In the genomic region with DNA sequence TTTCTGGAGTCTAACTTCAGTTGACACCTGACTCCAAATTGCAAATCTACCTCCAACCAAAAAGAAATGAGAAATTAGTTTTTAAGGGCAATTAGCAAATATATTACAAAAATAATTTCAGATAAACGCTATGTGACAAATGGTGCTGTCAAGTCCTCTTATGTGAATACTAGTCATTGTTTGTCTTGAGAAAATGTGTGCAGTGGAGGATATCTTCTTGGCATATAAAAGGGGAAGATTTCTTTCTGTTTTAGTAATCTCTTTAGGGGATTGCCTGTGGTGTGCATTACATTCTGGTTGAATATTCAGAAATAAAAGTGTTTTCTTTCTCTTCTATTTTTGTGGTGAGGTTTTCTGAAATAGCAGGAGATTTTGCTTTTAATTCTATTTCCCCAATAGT, we compare ENCODE assay signal across 26 cellular contexts. TPM values are rescaled to one million over a fixed set of nuclear protein-coding genes. Genes with fewer than 3 reads are reported as not detected.
DNase-seq lines count a peak whose midpoint lies in the region; ATAC-seq and TF ChIP-seq lines count a peak whose summit lies in the region.
"Had no signal": no experiment of that assay in that cellular context is flagged by ENCODE, and none has a peak within 500 bp of the region (broad histone marks: within the 10 kb centered on the region; RNA-seq: fewer than 3 reads in every experiment).

No MANE protein-coding gene starts in this region.

- H3K27me3 Mint-ChIP-seq in activated T-cell treated with anti-CD3 and anti-CD28 coated beads, Interleukin-2, amount 50 U/mL, for 24 hours: no peaks in the 10 kb centered on the region
- no peaks in the 10 kb centered on the region for H3K27me3 Mint-ChIP-seq in activated T-cell treated with anti-CD3 and anti-CD28 coated beads, Interleukin-2, amount 50 U/mL, for 4 hours (ENCODE audit: low read depth)
- H3K27me3 Mint-ChIP-seq in stimulated activated memory B cell treated with anti-CD40 and anti-IgM and Interleukin-4, amounts not matched to agents 10 μg/mL and 1 μg/mL and 100 μg/mL, for 72 hours: no peaks in the 10 kb centered on the region
- H3K27me3 Mint-ChIP-seq: activated naive CD8-positive, alpha-beta T cell treated with anti-CD3 and anti-CD28 coated beads for 36 hours; progenitor cell of endocrine pancreas had no signal

- H3K27me3 ChIP-seq in MM.1S (replicated peaks; ENCODE audit: insufficient read depth, low read length) (no peaks in the 10 kb centered on the region), prostate gland (replicated peaks; ENCODE audit: insufficient read depth) (no peaks in the 10 kb centered on the region)

- no peaks in the 10 kb centered on the region for H4K20me1 ChIP-seq in MM.1S (ENCODE audit: insufficient read depth, low read length)

- ATAC-seq in activated T-cell treated with anti-CD3 and anti-CD28 coated beads, Interleukin-2, amount 50 U/mL, for 4 hours: no peak
- peak; percentile 15 for ATAC-seq in HG03442 (IDR thresholded peaks at IDR 0.05; ENCODE audit: unreplicated experiment)
- peak; percentile 44 for ATAC-seq in stimulated activated memory B cell treated with anti-CD40 and anti-IgM and Interleukin-4, amounts not matched to agents 10 μg/mL and 1 μg/mL and 100 μg/mL, for 72 hours

- H3K4me1 Mint-ChIP-seq in activated T-cell treated with anti-CD3 and anti-CD28 coated beads, Interleukin-2, amount 50 U/mL, for 24 hours (ENCODE audit: low read depth): peaks cover 75% of the 10 kb centered on the region
- peaks cover 66% of the 10 kb centered on the region for H3K4me1 Mint-ChIP-seq in activated T-cell treated with anti-CD3 and anti-CD28 coated beads, Interleukin-2, amount 50 U/mL, for 4 hours (ENCODE audit: low read depth)
- H3K4me1 Mint-ChIP-seq in stimulated activated memory B cell treated with anti-CD40 and anti-IgM and Interleukin-4, amounts not matched to agents 10 μg/mL and 1 μg/mL and 100 μg/mL, for 72 hours: peaks cover 55% of the 10 kb centered on the region

- H3K9ac ChIP-seq in MM.1S (ENCODE audit: low read length): no peak overlapping the region

- no peak for DNase-seq in activated T-cell treated with anti-CD3 and anti-CD28 coated beads, Interleukin-2, amount 50 U/mL, for 24 hours
- DNase-seq in activated T-cell treated with anti-CD3 and anti-CD28 coated beads, Interleukin-2, amount 50 U/mL, for 4 hours: no peak
- no peak for DNase-seq in NCI-H1105 treated with DMSO at 0.1 percent for 48 hours (lab: John Stamatoyannopoulos, UW)
- no peak for DNase-seq in MM.1S
- DNase-seq in prostate gland (ENCODE audit: low spot score): no peak
- DNase-seq: 8988T; activated CD4-positive, alpha-beta T cell treated with anti-CD3 and anti-CD28 coated beads for 1 hour; activated CD8-positive, alpha-beta memory T cell treated with anti-CD3 and anti-CD28 coated beads for 24 hours; activated naive CD8-positive, alpha-beta T cell treated with anti-CD3 and anti-CD28 coated beads for 36 hours; central memory CD4-positive, alpha-beta T cell; GDM1; glutamatergic neuron; NCI-H1092 treated with DMSO at 0.1 percent for 48 hours; NCI-H2029 treated with DMSO at 0.1 percent for 48 hours; NCI-H226; NCI-H82; PC-3; SHP77; stimulated activated CD4-positive, alpha-beta T cell treated with anti-CD3 and anti-CD28 coated beads, Interleukin-15, amount 100 ng/mL, for 24 hours; trophoblast cell had no signal

- peak overlapping the region; percentile 19 for H3K27ac Mint-ChIP-seq in activated T-cell treated with anti-CD3 and anti-CD28 coated beads, Interleukin-2, amount 50 U/mL, for 24 hours
- H3K27ac Mint-ChIP-seq in stimulated activated memory B cell treated with anti-CD40 and anti-IgM and Interleukin-4, amounts not matched to agents 10 μg/mL and 1 μg/mL and 100 μg/mL, for 72 hours: peak overlapping the region; percentile 70

- H3K9me2 ChIP-seq in MM.1S (replicated peaks; ENCODE audit: insufficient read depth, low read length): no peaks in the 10 kb centered on the region

- H3K4me1 ChIP-seq in MM.1S (ENCODE audit: low read length) (peaks cover 48% of the 10 kb centered on the region), prostate gland (replicated peaks) (no peaks in the 10 kb centered on the region)

- no peak overlapping the region for H3K4me3 Mint-ChIP-seq in activated T-cell treated with anti-CD3 and anti-CD28 coated beads, Interleukin-2, amount 50 U/mL, for 24 hours
- H3K4me3 Mint-ChIP-seq in activated T-cell treated with anti-CD3 and anti-CD28 coated beads, Interleukin-2, amount 50 U/mL, for 4 hours: no peak overlapping the region
- H3K4me3 Mint-ChIP-seq in stimulated activated memory B cell treated with anti-CD40 and anti-IgM and Interleukin-4, amounts not matched to agents 10 μg/mL and 1 μg/mL and 100 μg/mL, for 72 hours: peak overlapping the region; percentile 44
- H3K4me3 Mint-ChIP-seq: activated naive CD8-positive, alpha-beta T cell treated with anti-CD3 and anti-CD28 coated beads for 36 hours had no signal

- H3K9me3 ChIP-seq in MM.1S (replicated peaks; ENCODE audit: insufficient read depth, low read length) (no peaks in the 10 kb centered on the region), prostate gland (no peaks in the 10 kb centered on the region)

- intact Hi-C loops in prostate gland (cut with DNase I): no loop called here

- H3F3A ChIP-seq in MM.1S (ENCODE audit: insufficient read depth, low read length): peaks cover 31% of the 10 kb centered on the region

- H3K79me2 ChIP-seq in MM.1S (ENCODE audit: low read length): peaks cover 15% of the 10 kb centered on the region

- peak overlapping the region; percentile 90 for H3K27ac ChIP-seq in VCaP
- H3K27ac ChIP-seq in MM.1S (ENCODE audit: low read length): no peak overlapping the region
- H3K27ac ChIP-seq in prostate gland: no peak overlapping the region

- H3K4me3 ChIP-seq in MM.1S (ENCODE audit: low read length) (no peak overlapping the region), prostate gland (no peak overlapping the region)

- H3K4me2 ChIP-seq in MM.1S (ENCODE audit: low read depth, low read length): no peak overlapping the region

- 67% methylated on average over 1 of the region's 1 CpG for WGBS in prostate gland

- H2AFZ ChIP-seq in MM.1S (ENCODE audit: low read length): no peak overlapping the region

- TF ChIP-seq CTCF in VCaP (conservative IDR thresholded peaks at IDR 0.05): no peak
- no peak for TF ChIP-seq CTCF in MM.1S (IDR thresholded peaks at IDR 0.05; ENCODE audit: low read length)
- no peak for TF ChIP-seq CTCF in prostate gland (IDR thresholded peaks at IDR 0.05)

- no peak for TF ChIP-seq POLR2A in prostate gland (IDR thresholded peaks at IDR 0.05)

- H3K9me3 Mint-ChIP-seq in activated T-cell treated with anti-CD3 and anti-CD28 coated beads, Interleukin-2, amount 50 U/mL, for 24 hours: no peaks in the 10 kb centered on the region
- no peaks in the 10 kb centered on the region for H3K9me3 Mint-ChIP-seq in activated T-cell treated with anti-CD3 and anti-CD28 coated beads, Interleukin-2, amount 50 U/mL, for 4 hours
- no peaks in the 10 kb centered on the region for H3K9me3 Mint-ChIP-seq in stimulated activated memory B cell treated with anti-CD40 and anti-IgM and Interleukin-4, amounts not matched to agents 10 μg/mL and 1 μg/mL and 100 μg/mL, for 72 hours
- H3K9me3 Mint-ChIP-seq: activated naive CD8-positive, alpha-beta T cell treated with anti-CD3 and anti-CD28 coated beads for 36 hours had no signal

- no peaks in the 10 kb centered on the region for H3K36me3 Mint-ChIP-seq in activated T-cell treated with anti-CD3 and anti-CD28 coated beads, Interleukin-2, amount 50 U/mL, for 24 hours (ENCODE audit: low read depth)
- no peaks in the 10 kb centered on the region for H3K36me3 Mint-ChIP-seq in activated T-cell treated with anti-CD3 and anti-CD28 coated beads, Interleukin-2, amount 50 U/mL, for 4 hours (ENCODE audit: insufficient read depth)
- H3K36me3 Mint-ChIP-seq in stimulated activated memory B cell treated with anti-CD40 and anti-IgM and Interleukin-4, amounts not matched to agents 10 μg/mL and 1 μg/mL and 100 μg/mL, for 72 hours: no peaks in the 10 kb centered on the region

- H3K36me3 ChIP-seq in MM.1S (replicated peaks; ENCODE audit: insufficient read depth, low read length) (no peaks in the 10 kb centered on the region), prostate gland (no peaks in the 10 kb centered on the region)

RNA-seq across cellular contexts. Expression of a gene that starts 3.0 kb away (rescaled TPM):
- total RNA-seq in activated T-cell treated with anti-CD3 and anti-CD28 coated beads, Interleukin-2, amount 50 U/mL, for 4 hours: 1 to 10 TPM; 1.3 to 2.0 (median 2.0) TPM
- 1 to 10 TPM in 1 of 2 donors, not detected in 1; 1.4 TPM for total RNA-seq in prostate gland
- total RNA-seq: astrocyte, H4, PC-3, progenitor cell of endocrine pancreas had no signal

RNA-seq across cellular contexts. Expression of a gene that starts 49.9 kb away (rescaled TPM):
- 1 to 10 TPM; 1.5 to 2.2 (median 2.1) TPM for total RNA-seq in activated T-cell treated with anti-CD3 and anti-CD28 coated beads, Interleukin-2, amount 50 U/mL, for 4 hours
- total RNA-seq in prostate gland: 10 to 100 TPM in 1 of 2 donors, 1 to 10 TPM in 1; 8.6 to 11.0 TPM

Comparison
In these comparisons a context has a peak if more than half of its experiments do, and no peak if none do; other contexts are left out.
1. ATAC-seq: peak in HG03442 (single experiment) and stimulated activated memory B cell treated with anti-CD40 and anti-IgM and Interleukin-4, amounts not matched to agents 10 μg/mL and 1 μg/mL and 100 μg/mL, for 72 hours (single experiment); none in activated T-cell treated with anti-CD3 and anti-CD28 coated beads, Interleukin-2, amount 50 U/mL, for 4 hours (0 of 2).